8 cellular contexts compared by ENCODE assay signal in the genomic region with DNA sequence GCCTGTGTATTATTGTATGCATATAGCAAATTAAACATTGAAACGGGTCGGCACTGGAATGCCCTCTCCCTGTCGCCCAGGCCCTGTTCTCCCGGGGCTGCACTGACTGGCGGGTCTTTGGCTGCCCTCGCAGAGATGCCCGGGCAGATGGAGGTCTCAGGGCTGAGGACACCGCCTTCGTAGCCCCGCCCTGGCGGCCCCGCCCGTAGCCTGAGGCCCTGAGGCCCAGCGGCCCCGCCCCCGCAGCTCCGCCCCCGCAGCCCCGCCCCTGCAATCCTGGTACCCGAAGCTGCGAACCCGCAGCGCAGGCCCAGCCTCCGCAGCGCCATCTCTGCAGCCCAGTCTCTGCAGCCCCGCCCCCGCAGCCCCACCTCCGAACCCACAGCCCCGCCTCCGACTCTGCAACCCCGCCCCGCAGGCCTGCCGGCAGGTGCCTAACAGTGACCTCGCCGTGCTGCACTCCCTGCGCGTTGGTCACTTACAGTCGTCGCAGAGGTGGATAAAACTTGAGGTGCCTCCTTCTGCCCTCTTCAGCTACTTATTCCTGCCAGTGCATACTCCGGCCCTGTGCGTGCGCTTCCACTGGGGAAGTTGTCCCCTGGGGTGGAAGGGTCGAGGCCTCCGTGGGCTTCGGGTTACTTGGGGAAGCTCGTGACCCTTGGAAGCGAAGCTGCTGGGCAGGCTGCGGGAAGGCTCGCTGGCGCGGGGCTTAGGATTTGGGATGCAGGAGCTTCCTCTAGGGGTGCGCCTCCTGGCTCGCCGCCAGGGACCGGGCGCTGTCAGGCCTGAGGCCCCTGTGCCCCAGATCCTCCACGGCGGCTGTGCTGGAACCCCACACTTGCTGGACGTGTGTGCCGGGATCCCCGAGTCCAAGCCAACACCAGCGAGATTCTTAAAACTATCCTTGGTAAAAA.
DNase-seq lines count a peak whose midpoint lies in the region; ATAC-seq and FAIRE-seq lines count a peak whose summit lies in the region.

No MANE protein-coding gene starts in this region.

- DNase-seq in NOMO-1 treated with DMSO at 0.1 percent for 48 hours (lab: John Stamatoyannopoulos, UW; ENCODE audit: unreplicated experiment), result peak; percentile 17
- DNase-seq in activated effector memory CD4-positive, alpha-beta T cell treated with Interleukin-2 at 50 U/mL for 16 hours, result peak; percentile 81
- peak; percentile 37 for DNase-seq in globus pallidus (ENCODE audit: low spot score)
- DNase-seq in renal cortical epithelial cell (ENCODE audit: low read depth), result peak; percentile 15
- peak; percentile 37 for DNase-seq in urothelium cell line (ENCODE audit: low spot score)
- no peak for DNase-seq in Kasumi-1 (lab: John Stamatoyannopoulos, UW)

- ATAC-seq in GM18517 (IDR thresholded peaks at IDR 0.05; ENCODE audit: unreplicated experiment) (peak; percentile 52), HG02840 (IDR thresholded peaks at IDR 0.05; ENCODE audit: low FRiP score, unreplicated experiment) (peak; percentile 47)

- no peak for FAIRE-seq in urothelium cell line (lab: Jason Lieb, UNC)

Comparison
In these comparisons a context has a peak if more than half of its experiments do, and no peak if none do; other contexts are left out.
1. DNase-seq: peak in NOMO-1 treated with DMSO at 0.1 percent for 48 hours (single experiment), activated effector memory CD4-positive, alpha-beta T cell treated with Interleukin-2 at 50 U/mL for 16 hours (single experiment), globus pallidus (single experiment), renal cortical epithelial cell (single experiment) and urothelium cell line (single experiment); none in Kasumi-1 (0 of 2).